ENCODE assay signal across 1 cellular context in the genomic region with DNA sequence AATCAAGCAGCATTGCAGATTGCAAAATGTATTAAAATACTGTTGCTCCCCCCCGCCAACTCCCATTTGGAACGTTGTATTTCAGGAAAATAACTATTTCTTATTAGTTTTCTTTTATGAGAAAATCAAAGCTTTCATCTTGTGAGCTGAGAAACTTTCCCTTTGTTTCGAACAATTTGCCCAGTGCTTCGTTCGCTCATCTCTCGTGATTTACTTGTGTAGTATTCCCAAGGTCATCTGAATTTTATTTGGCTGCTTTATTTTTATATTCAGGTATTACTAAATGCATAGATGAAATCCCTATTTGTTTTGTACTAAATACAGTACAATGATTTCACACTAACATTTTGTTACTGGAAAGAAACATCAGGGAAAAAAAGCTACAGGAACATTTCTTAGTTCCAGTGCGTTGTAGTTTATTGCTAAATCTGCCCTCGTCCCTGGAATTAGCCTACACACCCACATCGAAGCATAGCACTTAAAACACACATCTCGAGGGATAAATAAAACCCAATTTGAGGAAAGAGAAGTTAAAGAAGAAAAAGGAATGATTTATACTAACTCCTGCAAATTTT.
TF ChIP-seq lines count a peak whose summit lies in the region.

No MANE protein-coding gene starts in this region.

TF ChIP-seq in SK-N-SH, 30 proteins besides CTCF, POLR2A, EP300 and RAD21 (continued from another document):
- TF ChIP-seq, protein P1, sequence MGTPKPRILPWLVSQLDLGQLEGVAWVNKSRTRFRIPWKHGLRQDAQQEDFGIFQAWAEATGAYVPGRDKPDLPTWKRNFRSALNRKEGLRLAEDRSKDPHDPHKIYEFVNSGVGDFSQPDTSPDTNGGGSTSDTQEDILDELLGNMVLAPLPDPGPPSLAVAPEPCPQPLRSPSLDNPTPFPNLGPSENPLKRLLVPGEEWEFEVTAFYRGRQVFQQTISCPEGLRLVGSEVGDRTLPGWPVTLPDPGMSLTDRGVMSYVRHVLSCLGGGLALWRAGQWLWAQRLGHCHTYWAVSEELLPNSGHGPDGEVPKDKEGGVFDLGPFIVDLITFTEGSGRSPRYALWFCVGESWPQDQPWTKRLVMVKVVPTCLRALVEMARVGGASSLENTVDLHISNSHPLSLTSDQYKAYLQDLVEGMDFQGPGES (IDR thresholded peaks at IDR 0.05; ENCODE audit: low read depth, low read length) = no peak
- no peak for TF ChIP-seq GABPA (IDR thresholded peaks at IDR 0.05; ENCODE audit: low read depth)
- TF ChIP-seq, protein P2, sequence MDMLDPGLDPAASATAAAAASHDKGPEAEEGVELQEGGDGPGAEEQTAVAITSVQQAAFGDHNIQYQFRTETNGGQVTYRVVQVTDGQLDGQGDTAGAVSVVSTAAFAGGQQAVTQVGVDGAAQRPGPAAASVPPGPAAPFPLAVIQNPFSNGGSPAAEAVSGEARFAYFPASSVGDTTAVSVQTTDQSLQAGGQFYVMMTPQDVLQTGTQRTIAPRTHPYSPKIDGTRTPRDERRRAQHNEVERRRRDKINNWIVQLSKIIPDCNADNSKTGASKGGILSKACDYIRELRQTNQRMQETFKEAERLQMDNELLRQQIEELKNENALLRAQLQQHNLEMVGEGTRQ (IDR thresholded peaks at IDR 0.05; ENCODE audit: borderline replicate concordance, low read depth, low read length) = no peak
- TF ChIP-seq, protein P3, sequence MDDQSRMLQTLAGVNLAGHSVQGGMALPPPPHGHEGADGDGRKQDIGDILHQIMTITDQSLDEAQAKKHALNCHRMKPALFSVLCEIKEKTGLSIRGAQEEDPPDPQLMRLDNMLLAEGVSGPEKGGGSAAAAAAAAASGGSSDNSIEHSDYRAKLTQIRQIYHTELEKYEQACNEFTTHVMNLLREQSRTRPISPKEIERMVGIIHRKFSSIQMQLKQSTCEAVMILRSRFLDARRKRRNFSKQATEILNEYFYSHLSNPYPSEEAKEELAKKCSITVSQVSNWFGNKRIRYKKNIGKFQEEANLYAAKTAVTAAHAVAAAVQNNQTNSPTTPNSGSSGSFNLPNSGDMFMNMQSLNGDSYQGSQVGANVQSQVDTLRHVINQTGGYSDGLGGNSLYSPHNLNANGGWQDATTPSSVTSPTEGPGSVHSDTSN (IDR thresholded peaks at IDR 0.05) = no peak
- TF ChIP-seq POLR2AphosphoS5 (IDR thresholded peaks at IDR 0.05; ENCODE audit: low read depth, low read length) = no peak
- TF ChIP-seq, protein P4, sequence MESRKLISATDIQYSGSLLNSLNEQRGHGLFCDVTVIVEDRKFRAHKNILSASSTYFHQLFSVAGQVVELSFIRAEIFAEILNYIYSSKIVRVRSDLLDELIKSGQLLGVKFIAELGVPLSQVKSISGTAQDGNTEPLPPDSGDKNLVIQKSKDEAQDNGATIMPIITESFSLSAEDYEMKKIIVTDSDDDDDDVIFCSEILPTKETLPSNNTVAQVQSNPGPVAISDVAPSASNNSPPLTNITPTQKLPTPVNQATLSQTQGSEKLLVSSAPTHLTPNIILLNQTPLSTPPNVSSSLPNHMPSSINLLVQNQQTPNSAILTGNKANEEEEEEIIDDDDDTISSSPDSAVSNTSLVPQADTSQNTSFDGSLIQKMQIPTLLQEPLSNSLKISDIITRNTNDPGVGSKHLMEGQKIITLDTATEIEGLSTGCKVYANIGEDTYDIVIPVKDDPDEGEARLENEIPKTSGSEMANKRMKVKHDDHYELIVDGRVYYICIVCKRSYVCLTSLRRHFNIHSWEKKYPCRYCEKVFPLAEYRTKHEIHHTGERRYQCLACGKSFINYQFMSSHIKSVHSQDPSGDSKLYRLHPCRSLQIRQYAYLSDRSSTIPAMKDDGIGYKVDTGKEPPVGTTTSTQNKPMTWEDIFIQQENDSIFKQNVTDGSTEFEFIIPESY (IDR thresholded peaks at IDR 0.05; ENCODE audit: borderline replicate concordance, low read depth) = no peak
- no peak for TF ChIP-seq NRF1 (IDR thresholded peaks at IDR 0.05; ENCODE audit: low read depth, low read length)
- no peak for TF ChIP-seq GATA2 (CRISPR knock-in tag; IDR thresholded peaks at IDR 0.05)
